In genomic region chr10:119768455-119769094, GRCh38 we compare ENCODE assay signal across 17 cellular contexts. TPM values are rescaled to one million over a fixed set of nuclear protein-coding genes. Genes with fewer than 3 reads are reported as not detected.
DNase-seq lines count a peak whose midpoint lies in the region; ATAC-seq and TF ChIP-seq lines count a peak whose summit lies in the region.
"Had no signal": no experiment of that assay in that cellular context is flagged by ENCODE, and none has a peak within 500 bp of the region (broad histone marks: within the 10 kb centered on the region; RNA-seq: fewer than 3 reads in every experiment).

No MANE protein-coding gene starts in this region.

- no peaks in the 10 kb centered on the region for H3K9me3 Mint-ChIP-seq in CD4-positive, alpha-beta memory T cell

- H3K36me3 Mint-ChIP-seq in CD4-positive, alpha-beta memory T cell, result peaks cover 0 to 4% of the 10 kb centered on the region in 2 donors

- H3K79me2 ChIP-seq in osteoblast (ENCODE audit: insufficient read depth, low read length) (peaks cover 1% of the 10 kb centered on the region), PC-3 (ENCODE audit: low read length) (no peaks in the 10 kb centered on the region)

- CTCF ChIA-PET in CD4-positive, alpha-beta memory T cell (lab: Charles Lee; ENCODE audit: partially characterized antibody), result no interaction called here
- CTCF ChIA-PET in PC-3 (lab: Charles Lee), result no interaction called here

- H3K4me1 ChIP-seq in CD4-positive, alpha-beta memory T cell (ENCODE audit: insufficient read depth, low read length), result no peaks in the 10 kb centered on the region
- H3K4me1 ChIP-seq in osteoblast (ENCODE audit: insufficient read depth, low read length), result peaks cover 14% of the 10 kb centered on the region
- peaks cover 0 to 20% (median 7%) of the 10 kb centered on the region in 12 donors for H3K4me1 ChIP-seq in heart left ventricle
- peaks cover 15% of the 10 kb centered on the region for H3K4me1 ChIP-seq in PC-3 (ENCODE audit: insufficient read depth, low read length)
- H3K4me1 ChIP-seq: prostate gland had no signal

- H3K27me3 ChIP-seq in CD4-positive, alpha-beta memory T cell (ENCODE audit: insufficient read depth, low read length), result no peaks in the 10 kb centered on the region
- no peaks in the 10 kb centered on the region for H3K27me3 ChIP-seq in osteoblast (ENCODE audit: insufficient read depth, low read length)
- H3K27me3 ChIP-seq in heart left ventricle, result no peaks in the 10 kb centered on the region
- H3K27me3 ChIP-seq in PC-3 (ENCODE audit: low read length), result no peaks in the 10 kb centered on the region

- no peak overlapping the region for H3K9ac ChIP-seq in PC-3 (ENCODE audit: low read length)

- H3K27ac Mint-ChIP-seq in CD4-positive, alpha-beta memory T cell, result peak overlapping the region in 5 of 7 donors; percentile 9 to 33 (median 20)

- H3K4me1 Mint-ChIP-seq in CD4-positive, alpha-beta memory T cell, result peaks cover 4 to 14% (median 11%) of the 10 kb centered on the region in 4 donors

- H3K36me3 ChIP-seq in CD4-positive, alpha-beta memory T cell (ENCODE audit: insufficient read depth, low read length), result no peaks in the 10 kb centered on the region
- H3K36me3 ChIP-seq in osteoblast (ENCODE audit: insufficient read depth, low read length) (no peaks in the 10 kb centered on the region), heart left ventricle (no peaks in the 10 kb centered on the region), PC-3 (ENCODE audit: low read depth, low read length) (no peaks in the 10 kb centered on the region)
- H3K36me3 ChIP-seq: prostate gland had no signal

- POLR2A ChIA-PET in CD4-positive, alpha-beta memory T cell (lab: Charles Lee; ENCODE audit: partially characterized antibody), result no interaction called here
- POLR2A ChIA-PET in PC-3 (lab: Charles Lee; ENCODE audit: unreplicated experiment), result no interaction called here

- H4K20me1 ChIP-seq in osteoblast (ENCODE audit: insufficient read depth, low read length) (no peaks in the 10 kb centered on the region), PC-3 (ENCODE audit: low read length) (no peaks in the 10 kb centered on the region)

- no peak overlapping the region for H3K4me3 Mint-ChIP-seq in CD4-positive, alpha-beta memory T cell

- no peak overlapping the region for H3K27ac ChIP-seq in CD4-positive, alpha-beta memory T cell (ENCODE audit: low read depth, low read length)
- H3K27ac ChIP-seq in VCaP (peak overlapping the region; percentile 26; the same call in 1 of the 2 replicates), osteoblast (ENCODE audit: low read depth, low read length) (no peak overlapping the region), heart left ventricle (peak overlapping the region in 1 of 12 donors; percentile 66), PC-3 (ENCODE audit: low read length) (no peak overlapping the region)
- H3K27ac ChIP-seq: prostate gland had no signal

- no peaks in the 10 kb centered on the region for H3F3A ChIP-seq in PC-3 (ENCODE audit: low read length, unreplicated experiment)

- TF ChIP-seq POLR2A in heart left ventricle (IDR thresholded peaks at IDR 0.05), result no peak

- no peak for DNase-seq in CD4-positive, alpha-beta memory T cell
- peak; percentile 13 for DNase-seq in fibroblast of gingiva (ENCODE audit: low read depth)
- peak; percentile 29 for DNase-seq in osteoblast (ENCODE audit: insufficient read length, low spot score, missing footprints)
- DNase-seq in heart left ventricle, result no peak
- no peak for DNase-seq in PC-3
- no peak for DNase-seq in SHP77 (lab: John Stamatoyannopoulos, UW)
- DNase-seq in activated CD4-positive, alpha-beta T cell treated with anti-CD3 and anti-CD28 coated beads, Interleukin-2, amount 50 U/mL, for 4 hours, result no peak
- DNase-seq: activated naive CD4-positive, alpha-beta T cell; Caco-2; GDM1; NCI-H2081; NCI-H774; stimulated activated CD4-positive, alpha-beta T cell treated with anti-CD3 and anti-CD28 coated beads, Interleukin-15, amount 100 ng/mL, for 24 hours; T-helper 1 cell had no signal

- ATAC-seq in heart left ventricle (no peak), PC-3 (no peak)
- ATAC-seq: activated CD4-positive, CD25-positive, alpha-beta regulatory T cell treated with anti-CD3 and anti-CD28 coated beads, Interleukin-2, amount 50 U/mL, for 24 hours had no signal

- 65 to 87% (median 84%) methylated on average over 4 of the region's 4 CpGs for WGBS in heart left ventricle, 4 donors

- no peaks in the 10 kb centered on the region for H3K9me2 ChIP-seq in PC-3 (replicated peaks; ENCODE audit: low read length)

- TF ChIP-seq CTCF in VCaP (conservative IDR thresholded peaks at IDR 0.05) (no peak), osteoblast (IDR thresholded peaks at IDR 0.05; ENCODE audit: extremely low read depth, low read depth, low read length) (no peak), heart left ventricle (IDR thresholded peaks at IDR 0.05) (no peak), PC-3 (conservative IDR thresholded peaks at IDR 0.05; ENCODE audit: low read depth, low read length) (no peak)

- H3K9me3 ChIP-seq in CD4-positive, alpha-beta memory T cell (ENCODE audit: control insufficient read depth in 1 of 2, low read length in 2 of 2), result no peaks in the 10 kb centered on the region
- no peaks in the 10 kb centered on the region for H3K9me3 ChIP-seq in osteoblast (ENCODE audit: low read depth, low read length)
- H3K9me3 ChIP-seq in heart left ventricle, result no peaks in the 10 kb centered on the region
- H3K9me3 ChIP-seq in PC-3 (ENCODE audit: low read length), result no peaks in the 10 kb centered on the region
- H3K9me3 ChIP-seq: Caco-2, prostate gland had no signal

- intact Hi-C loops in CD4-positive, alpha-beta memory T cell (cut with micrococcal nuclease), result no loop called here
- intact Hi-C loops in heart left ventricle (cut with DNase I) (no loop called here), PC-3 (cut with micrococcal nuclease) (no loop called here)

- H2AFZ ChIP-seq in osteoblast (ENCODE audit: low read length) (no peak overlapping the region), PC-3 (ENCODE audit: low read length) (no peak overlapping the region)

- no peaks in the 10 kb centered on the region for H3K27me3 Mint-ChIP-seq in CD4-positive, alpha-beta memory T cell

- H3K4me3 ChIP-seq in CD4-positive, alpha-beta memory T cell (ENCODE audit: low read length in 2 of 2), result no peak overlapping the region
- H3K4me3 ChIP-seq in osteoblast (ENCODE audit: insufficient read depth, low read length) (no peak overlapping the region), heart left ventricle (no peak overlapping the region), PC-3 (ENCODE audit: low read length) (no peak overlapping the region)
- H3K4me3 ChIP-seq: prostate gland had no signal

- no TSS peak for BruUV-seq in PC-3 (replicated peaks; lab: Mats Ljungman, UMichigan)

- H3K4me2 ChIP-seq in osteoblast (ENCODE audit: insufficient read depth, low read length) (no peak overlapping the region), PC-3 (ENCODE audit: low read length) (no peak overlapping the region)

RNA-seq across cellular contexts. Expression of gene INPP5F, which starts 42.7 kb away (rescaled TPM):
- total RNA-seq in CD4-positive, alpha-beta memory T cell, result 10 to 100 TPM; 10.6 to 10.9 TPM
- 1 to 10 TPM; 3.6 to 5.5 TPM for polyA plus RNA-seq in CD4-positive, alpha-beta memory T cell
- 10.9 and 11.2 TPM in 2 replicates for total RNA-seq in osteoblast
- 1 to 10 TPM; 3.9 to 9.9 (median 6.6) TPM for total RNA-seq in heart left ventricle
- 1 to 10 TPM; 3.0 to 5.4 TPM for polyA plus RNA-seq in heart left ventricle
- total RNA-seq in PC-3 (2014; rRNA removed), result 8.1 and 8.2 TPM in 2 replicates

Comparison
In these comparisons a context has a peak if more than half of its experiments do, and no peak if none do; other contexts are left out.
1. DNase-seq: peak in fibroblast of gingiva (single experiment) and osteoblast (single experiment); none in CD4-positive, alpha-beta memory T cell (0 of 5), heart left ventricle (0 of 5), PC-3 (single experiment), SHP77 (0 of 2) and activated CD4-positive, alpha-beta T cell treated with anti-CD3 and anti-CD28 coated beads, Interleukin-2, amount 50 U/mL, for 4 hours (0 of 2).